In the genomic region with DNA sequence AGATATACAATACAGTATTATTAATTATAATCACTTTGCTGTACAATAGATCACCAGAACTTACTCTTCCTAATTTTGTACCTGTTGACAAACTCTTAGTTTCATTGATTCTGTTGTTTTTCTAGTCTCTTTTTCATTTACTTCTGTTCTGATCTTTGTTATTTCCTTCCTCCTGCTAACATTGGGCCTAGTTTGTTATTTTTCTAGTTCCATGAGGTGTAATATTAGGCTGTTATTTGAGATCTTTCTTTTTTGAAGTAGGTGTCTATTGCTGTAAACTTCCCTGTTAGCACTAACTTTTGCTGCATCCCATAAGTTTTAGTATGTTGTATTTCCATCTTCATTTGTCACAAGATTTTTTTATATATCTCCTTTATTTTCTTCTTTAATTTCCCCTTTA, we compare ENCODE assay signal across 14 cellular contexts. TPM values are rescaled to one million over a fixed set of nuclear protein-coding genes. Genes with fewer than 3 reads are reported as not detected.
DNase-seq lines count a peak whose midpoint lies in the region; ATAC-seq and TF ChIP-seq lines count a peak whose summit lies in the region.
"Had no signal": no experiment of that assay in that cellular context is flagged by ENCODE, and none has a peak within 500 bp of the region (broad histone marks: within the 10 kb centered on the region; RNA-seq: fewer than 3 reads in every experiment).

No MANE protein-coding gene starts in this region.

- no peak for TF ChIP-seq EP300 in esophagus muscularis mucosa (IDR thresholded peaks at IDR 0.05)

- no peak for ATAC-seq in HG03354 (IDR thresholded peaks at IDR 0.05; ENCODE audit: poor library complexity, severe bottlenecking, unreplicated experiment)

- H3K9me2 ChIP-seq in MM.1S (replicated peaks; ENCODE audit: insufficient read depth, low read length), result no peaks in the 10 kb centered on the region

- DNase-seq in MM.1S (no peak), esophagus muscularis mucosa (ENCODE audit: extremely low spot score) (no peak), osteocyte (ENCODE audit: extremely low spot score, unreplicated experiment) (no peak), nucleus accumbens (lab: John Stamatoyannopoulos, UW) (no peak)
- DNase-seq in stimulated activated naive CD4-positive, alpha-beta T cell treated with Interleukin-2 at 50 U/mL for 16 hours (lab: John Stamatoyannopoulos, UW), result no peak
- no peak for DNase-seq in activated effector memory CD4-positive, alpha-beta T cell treated with Interleukin-2 at 50 U/mL for 16 hours
- DNase-seq: DMS 273 treated with DMSO at 0.1 percent for 48 hours; effector memory CD4-positive, alpha-beta T cell; midbrain; NCI-H1436 treated with DMSO at 0.1 percent for 48 hours; NCI-H446; tibial artery had no signal

- peak overlapping the region; percentile 46; the same call in 1 of the 2 replicates for H3K9ac ChIP-seq in MM.1S (ENCODE audit: low read length)

- H3K27me3 Mint-ChIP-seq in osteocyte (ENCODE audit: unreplicated experiment), result no peaks in the 10 kb centered on the region

- H3K9me3 ChIP-seq in MM.1S (replicated peaks; ENCODE audit: insufficient read depth, low read length), result no peaks in the 10 kb centered on the region
- H3K9me3 ChIP-seq in esophagus muscularis mucosa, result no peaks in the 10 kb centered on the region
- H3K9me3 ChIP-seq: tibial artery had no signal

- H3K4me1 ChIP-seq in ACC112 (ENCODE audit: control insufficient read depth, insufficient read depth, low read length, unreplicated experiment), result peaks cover 74% of the 10 kb centered on the region
- peaks cover 62% of the 10 kb centered on the region for H3K4me1 ChIP-seq in MM.1S (ENCODE audit: low read length)
- peaks cover 58 to 92% (median 83%) of the 10 kb centered on the region in 4 donors for H3K4me1 ChIP-seq in esophagus muscularis mucosa

- H3K27me3 ChIP-seq in ACC112 (ENCODE audit: insufficient read depth, low read length), result no peaks in the 10 kb centered on the region
- no peaks in the 10 kb centered on the region for H3K27me3 ChIP-seq in MM.1S (replicated peaks; ENCODE audit: insufficient read depth, low read length)
- no peaks in the 10 kb centered on the region for H3K27me3 ChIP-seq in esophagus muscularis mucosa
- H3K27me3 ChIP-seq: tibial artery had no signal

- TF ChIP-seq POLR2A in esophagus muscularis mucosa (IDR thresholded peaks at IDR 0.05; ENCODE audit: low read depth), result no peak

- peak overlapping the region; percentile 66 for H3K27ac Mint-ChIP-seq in osteocyte (ENCODE audit: unreplicated experiment)

- H2AFZ ChIP-seq in ACC112 (ENCODE audit: low read length, unreplicated experiment) (no peak overlapping the region), MM.1S (ENCODE audit: low read length) (no peak overlapping the region)

- no peaks in the 10 kb centered on the region for H4K20me1 ChIP-seq in MM.1S (ENCODE audit: insufficient read depth, low read length)

- H3K27ac ChIP-seq in ACC112 (ENCODE audit: low read depth, low read length) (peak overlapping the region; percentile 27), MM.1S (ENCODE audit: low read length) (peak overlapping the region; percentile 86; the same call in 1 of the 2 replicates), esophagus muscularis mucosa (replicated peaks in 1 of 4) (peak overlapping the region; percentile 12 to 75 (median 66))

- H3K4me3 ChIP-seq in ACC112 (ENCODE audit: low read depth, low read length) (no peak overlapping the region), MM.1S (ENCODE audit: low read length) (peak overlapping the region; percentile 51), esophagus muscularis mucosa (no peak overlapping the region)
- H3K4me3 ChIP-seq: tibial artery had no signal

- TF ChIP-seq CTCF in MM.1S (IDR thresholded peaks at IDR 0.05; ENCODE audit: low read length), result no peak
- TF ChIP-seq CTCF in esophagus muscularis mucosa (IDR thresholded peaks at IDR 0.05), result no peak
- no peak for TF ChIP-seq CTCF in osteocyte (IDR thresholded peaks at IDR 0.05)

- no peaks in the 10 kb centered on the region for H3K9me3 Mint-ChIP-seq in osteocyte (ENCODE audit: unreplicated experiment)

- no peak overlapping the region for H3K4me3 Mint-ChIP-seq in osteocyte (ENCODE audit: unreplicated experiment)

- peak overlapping the region; percentile 76 for H3K4me2 ChIP-seq in MM.1S (ENCODE audit: low read depth, low read length)

- H3K4me1 Mint-ChIP-seq in osteocyte (ENCODE audit: unreplicated experiment), result peaks cover 87% of the 10 kb centered on the region

- H3K36me3 ChIP-seq in ACC112 (ENCODE audit: insufficient read depth, low read length), result no peaks in the 10 kb centered on the region
- H3K36me3 ChIP-seq in MM.1S (replicated peaks; ENCODE audit: insufficient read depth, low read length), result no peaks in the 10 kb centered on the region
- H3K36me3 ChIP-seq in esophagus muscularis mucosa, result no peaks in the 10 kb centered on the region
- H3K36me3 ChIP-seq: tibial artery had no signal

- H3K36me3 Mint-ChIP-seq in osteocyte (ENCODE audit: unreplicated experiment), result peaks cover 2% of the 10 kb centered on the region

- peaks cover 61% of the 10 kb centered on the region for H3K79me2 ChIP-seq in ACC112 (ENCODE audit: control insufficient read depth, insufficient read depth, low read length, unreplicated experiment)
- H3K79me2 ChIP-seq in MM.1S (ENCODE audit: low read length), result peaks cover 91% of the 10 kb centered on the region

- intact Hi-C loops in esophagus muscularis mucosa (cut with DNase I), result loop anchor here (10.0 kb wide), 1 partner anchor 235 kb away; no protein-coding TSS in a partner anchor

- H3F3A ChIP-seq in MM.1S (ENCODE audit: insufficient read depth, low read length), result peaks cover 37% of the 10 kb centered on the region

RNA-seq across cellular contexts. Expression of a gene that starts 55.1 kb away (rescaled TPM):
- total RNA-seq in esophagus muscularis mucosa (100 to 1,000 TPM in 3 of 4 donors, 10 to 100 TPM in 1; 71.0 to 141 (median 123) TPM), osteocyte (69.6 and 74.4 TPM in 2 replicates)

Comparison
In these comparisons a context has a peak if more than half of its experiments do, and no peak if none do; other contexts are left out.
1. H3K27ac ChIP-seq: peak in every context shown above with its lines; median percentile 86 in MM.1S; 66 in esophagus muscularis mucosa; 27 in ACC112.